Comparison of ENCODE assay signal across 17 cellular contexts in genomic region chr11:15053201-15053685, GRCh38. TPM values are rescaled to one million over a fixed set of nuclear protein-coding genes. Genes with fewer than 3 reads are reported as not detected.
DNase-seq lines count a peak whose midpoint lies in the region; ATAC-seq and TF ChIP-seq lines count a peak whose summit lies in the region.
"Had no signal": no experiment of that assay in that cellular context is flagged by ENCODE, and none has a peak within 500 bp of the region (broad histone marks: within the 10 kb centered on the region; RNA-seq: fewer than 3 reads in every experiment).

No MANE protein-coding gene starts in this region.

- no peak for TF ChIP-seq CTCF in MCF 10A (IDR thresholded peaks at IDR 0.05; ENCODE audit: unreplicated experiment)
- no peak for TF ChIP-seq CTCF in breast epithelium (IDR thresholded peaks at IDR 0.05)
- TF ChIP-seq CTCF in PC-9 (conservative IDR thresholded peaks at IDR 0.05), result no peak
- TF ChIP-seq CTCF in fibroblast of mammary gland (conservative IDR thresholded peaks at IDR 0.05; ENCODE audit: control insufficient read depth, insufficient read depth, low read depth, low read length), result no peak

- DNase-seq in MCF 10A (ENCODE audit: unreplicated experiment) (peak; percentile 94), breast epithelium (ENCODE audit: low spot score in 2 of 2) (no peak), PC-9 (no peak), fibroblast of mammary gland (ENCODE audit: low read depth) (peak; percentile 33)
- peak; percentile 49 to 69 for DNase-seq in stimulated activated naive CD8-positive, alpha-beta T cell treated with anti-CD3 and anti-CD28 coated beads, Interleukin-15, amount 100 ng/mL, for 72 hours
- DNase-seq: activated CD8-positive, alpha-beta memory T cell treated with anti-CD3 and anti-CD28 coated beads, Interleukin-2, amount 50 U/mL, for 4 hours; dorsolateral prefrontal cortex; gastrocnemius medialis; immature natural killer cell; IMR-90; NCI-H1694 treated with DMSO at 0.1 percent for 48 hours; stimulated activated naive B cell treated with anti-CD40 and anti-IgM and Interleukin-4, amounts not matched to agents 10 μg/mL and 1 μg/mL and 100 μg/mL, for 72 hours had no signal

- peak overlapping the region; percentile 7 for H3K4me3 Mint-ChIP-seq in MCF 10A (ENCODE audit: unreplicated experiment)
- peak overlapping the region; percentile 15 to 21 for H3K4me3 Mint-ChIP-seq in stimulated activated naive CD8-positive, alpha-beta T cell treated with anti-CD3 and anti-CD28 coated beads, Interleukin-15, amount 100 ng/mL, for 72 hours
- H3K4me3 Mint-ChIP-seq: immature natural killer cell; stimulated activated naive B cell treated with anti-CD40 and anti-IgM and Interleukin-4, amounts not matched to agents 10 μg/mL and 1 μg/mL and 100 μg/mL, for 72 hours had no signal

- no peaks in the 10 kb centered on the region for H3F3A ChIP-seq in PC-9 (ENCODE audit: insufficient read depth, low read depth)

- no peak for TF ChIP-seq POLR2A in breast epithelium (IDR thresholded peaks at IDR 0.05)

- H2AFZ ChIP-seq in PC-9, result peak overlapping the region; percentile 52; the same call in 1 of the 2 replicates

- no peaks in the 10 kb centered on the region for H3K36me3 Mint-ChIP-seq in MCF 10A (ENCODE audit: insufficient read depth, unreplicated experiment)
- H3K36me3 Mint-ChIP-seq: immature natural killer cell; stimulated activated naive B cell treated with anti-CD40 and anti-IgM and Interleukin-4, amounts not matched to agents 10 μg/mL and 1 μg/mL and 100 μg/mL, for 72 hours had no signal

- peak overlapping the region; percentile 53 for H3K27ac Mint-ChIP-seq in MCF 10A (ENCODE audit: low read depth, unreplicated experiment)
- H3K27ac Mint-ChIP-seq in stimulated activated naive CD8-positive, alpha-beta T cell treated with anti-CD3 and anti-CD28 coated beads, Interleukin-15, amount 100 ng/mL, for 72 hours, result peak overlapping the region; percentile 97 to 98
- H3K27ac Mint-ChIP-seq: immature natural killer cell; stimulated activated naive B cell treated with anti-CD40 and anti-IgM and Interleukin-4, amounts not matched to agents 10 μg/mL and 1 μg/mL and 100 μg/mL, for 72 hours had no signal

- H3K4me1 ChIP-seq in breast epithelium (no peaks in the 10 kb centered on the region), PC-9 (replicated peaks; ENCODE audit: insufficient read depth) (peaks cover 14% of the 10 kb centered on the region)
- H3K4me1 ChIP-seq: BLaER1 had no signal

- H3K9me3 ChIP-seq in breast epithelium (no peaks in the 10 kb centered on the region), PC-9 (ENCODE audit: insufficient read depth, low read depth) (no peaks in the 10 kb centered on the region)
- H3K9me3 ChIP-seq: BLaER1, gastrocnemius medialis had no signal

- ATAC-seq in stimulated activated naive CD8-positive, alpha-beta T cell treated with anti-CD3 and anti-CD28 coated beads, Interleukin-15, amount 100 ng/mL, for 72 hours, result peak; percentile 97
- ATAC-seq in esophagus mucosa, result no peak
- no peak for ATAC-seq in HG03439 (IDR thresholded peaks at IDR 0.05; ENCODE audit: unreplicated experiment)
- ATAC-seq in GM19395 (IDR thresholded peaks at IDR 0.05; ENCODE audit: unreplicated experiment), result no peak
- ATAC-seq: gastrocnemius medialis; stimulated activated naive B cell treated with anti-CD40 and anti-IgM and Interleukin-4, amounts not matched to agents 10 μg/mL and 1 μg/mL and 100 μg/mL, for 72 hours had no signal

- no peak overlapping the region for H3K27ac ChIP-seq in breast epithelium
- H3K27ac ChIP-seq in PC-9, result peak overlapping the region; percentile 77
- H3K27ac ChIP-seq: BLaER1, dorsolateral prefrontal cortex, gastrocnemius medialis had no signal

- H3K4me2 ChIP-seq in PC-9, result peak overlapping the region; percentile 28
- H3K4me2 ChIP-seq: BLaER1 had no signal

- BruUV-seq in MCF 10A (replicated peaks; lab: Mats Ljungman, UMichigan) (no TSS peak), PC-9 (replicated peaks; lab: Mats Ljungman, UMichigan) (no TSS peak)

- H3K79me2 ChIP-seq in PC-9 (ENCODE audit: low read depth), result no peaks in the 10 kb centered on the region

- H3K9me3 Mint-ChIP-seq in MCF 10A (ENCODE audit: unreplicated experiment), result no peaks in the 10 kb centered on the region
- H3K9me3 Mint-ChIP-seq in stimulated activated naive CD8-positive, alpha-beta T cell treated with anti-CD3 and anti-CD28 coated beads, Interleukin-15, amount 100 ng/mL, for 72 hours, result no peaks in the 10 kb centered on the region

- no peak overlapping the region for H3K4me3 ChIP-seq in breast epithelium
- H3K4me3 ChIP-seq in PC-9, result no peak overlapping the region
- H3K4me3 ChIP-seq in fibroblast of mammary gland (ENCODE audit: control insufficient read depth, low read depth, low read length), result no peak overlapping the region
- H3K4me3 ChIP-seq: BLaER1, dorsolateral prefrontal cortex, gastrocnemius medialis had no signal

- H3K27me3 ChIP-seq in breast epithelium (no peaks in the 10 kb centered on the region), PC-9 (ENCODE audit: insufficient read depth, low read depth) (no peaks in the 10 kb centered on the region)
- H3K27me3 ChIP-seq: BLaER1, gastrocnemius medialis had no signal

- POLR2A ChIA-PET in MCF 10A (lab: Yijun Ruan, JAX), result no interaction called here
- POLR2A ChIA-PET in PC-9 (lab: Charles Lee; ENCODE audit: unreplicated experiment), result no interaction called here

- H3K4me1 Mint-ChIP-seq in MCF 10A (ENCODE audit: insufficient read depth, unreplicated experiment), result peaks cover 18% of the 10 kb centered on the region
- H3K4me1 Mint-ChIP-seq in stimulated activated naive CD8-positive, alpha-beta T cell treated with anti-CD3 and anti-CD28 coated beads, Interleukin-15, amount 100 ng/mL, for 72 hours, result peaks cover 29% of the 10 kb centered on the region
- H3K4me1 Mint-ChIP-seq: immature natural killer cell; stimulated activated naive B cell treated with anti-CD40 and anti-IgM and Interleukin-4, amounts not matched to agents 10 μg/mL and 1 μg/mL and 100 μg/mL, for 72 hours had no signal

- intact Hi-C loops in MCF 10A (cut with micrococcal nuclease), result loop anchor here (1.0 kb wide), 1 partner anchor 22 kb away; no protein-coding TSS in a partner anchor
- intact Hi-C loops in breast epithelium (cut with DNase I; ENCODE audit: low total_unique reads), result no loop called here
- intact Hi-C loops in PC-9 (cut with micrococcal nuclease; ENCODE audit: unreplicated experiment), result no loop called here

- no peaks in the 10 kb centered on the region for H3K36me3 ChIP-seq in breast epithelium
- no peaks in the 10 kb centered on the region for H3K36me3 ChIP-seq in PC-9 (ENCODE audit: low read depth)
- H3K36me3 ChIP-seq: BLaER1, gastrocnemius medialis had no signal

- CTCF ChIA-PET in MCF 10A (lab: Yijun Ruan, JAX) (interaction anchor here (4.2 kb wide), 1 partner anchor 22 kb away, joined by 22 read pairs; no protein-coding TSS in a partner anchor), PC-9 (lab: Charles Lee) (no interaction called here)

- H3K9me2 ChIP-seq in PC-9 (ENCODE audit: insufficient read depth), result no peaks in the 10 kb centered on the region

- no peaks in the 10 kb centered on the region for H3K27me3 Mint-ChIP-seq in MCF 10A (ENCODE audit: insufficient read depth, unreplicated experiment)
- peaks cover 6% of the 10 kb centered on the region for H3K27me3 Mint-ChIP-seq in stimulated activated naive CD8-positive, alpha-beta T cell treated with anti-CD3 and anti-CD28 coated beads, Interleukin-15, amount 100 ng/mL, for 72 hours

- no peaks in the 10 kb centered on the region for H4K20me1 ChIP-seq in PC-9 (ENCODE audit: insufficient read depth)
- H4K20me1 ChIP-seq: BLaER1 had no signal

RNA-seq across cellular contexts. Expression of gene CALCB, which starts 20.1 kb away (rescaled TPM):
- total RNA-seq in MCF 10A (2022) (4.1 and 4.3 TPM in 2 replicates), breast epithelium (not detected), PC-9 (2021) (not detected in 2 replicates), esophagus mucosa (not detected)
- total RNA-seq: Daoy, gastrocnemius medialis, IMR-90 had no signal

Comparison
In these comparisons a context has a peak if more than half of its experiments do, and no peak if none do; other contexts are left out.
1. DNase-seq: peak in MCF 10A (single experiment), fibroblast of mammary gland (single experiment) and stimulated activated naive CD8-positive, alpha-beta T cell treated with anti-CD3 and anti-CD28 coated beads, Interleukin-15, amount 100 ng/mL, for 72 hours (2 of 2); none in breast epithelium (0 of 2) and PC-9 (0 of 2).